In the genomic region with DNA sequence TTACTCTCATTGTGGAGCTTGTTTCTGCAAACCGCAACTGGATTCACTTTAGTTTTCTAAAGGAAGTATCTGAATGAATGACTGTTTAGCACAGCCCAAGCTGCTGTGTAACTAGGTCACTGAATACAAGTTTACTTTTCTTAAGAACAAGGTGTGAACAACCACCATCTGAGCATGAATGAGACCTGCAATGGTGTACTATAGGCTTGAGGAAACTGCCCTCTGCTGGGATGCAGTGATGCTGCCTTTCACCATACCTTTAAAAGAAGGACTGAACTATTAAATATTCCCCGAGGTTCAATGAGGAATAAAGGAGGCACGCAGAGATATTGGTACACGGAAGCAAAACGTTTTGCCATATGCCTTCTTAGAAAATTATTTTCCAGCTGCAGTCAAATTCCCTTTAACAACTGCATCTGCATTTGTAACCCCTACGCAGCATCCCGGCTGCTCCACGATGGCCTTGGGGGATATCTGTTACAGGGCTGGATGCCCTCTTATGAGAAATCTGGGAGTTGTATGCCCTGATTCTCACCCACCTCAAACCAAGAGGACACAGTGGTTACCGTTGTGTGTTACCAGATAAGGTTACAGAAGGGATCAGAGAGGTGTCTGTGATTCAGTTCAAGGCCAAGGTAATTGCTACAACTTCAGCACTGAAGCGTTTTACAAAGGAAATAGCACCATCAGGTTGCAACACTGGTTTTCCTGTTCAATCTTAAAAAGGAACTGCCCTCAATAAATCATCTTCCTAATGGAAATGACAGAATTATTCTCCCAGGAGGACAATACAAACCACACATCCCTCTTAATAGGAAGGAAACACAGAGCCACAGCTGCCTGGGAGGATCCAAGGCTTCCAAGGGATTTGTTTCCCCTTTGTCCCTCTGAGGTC, we compare ENCODE assay signal across 8 cellular contexts.
A peak's percentile ranks its signal among the peaks of the same experiment; 100 is the strongest.
DNase-seq lines count a peak whose midpoint lies in the region; ATAC-seq and TF ChIP-seq lines count a peak whose summit lies in the region.

No MANE protein-coding gene starts in this region.

- H3K27ac Mint-ChIP-seq in osteocyte (ENCODE audit: unreplicated experiment) = no peak overlapping the region
- no peak overlapping the region for H3K27ac Mint-ChIP-seq in CD4-positive, alpha-beta T cell

- intact Hi-C loops in CD4-positive, alpha-beta T cell (cut with DNase I, micrococcal nuclease) = no loop called here

- H3K9me3 ChIP-seq in CD4-positive, alpha-beta T cell (ENCODE audit: control insufficient read depth, low read length) = no peaks in the 10 kb centered on the region

- H3K4me3 ChIP-seq in NB4 (ENCODE audit: low read depth, low read length) = no peak overlapping the region

- no peak overlapping the region for H3K27ac ChIP-seq in CD4-positive, alpha-beta T cell (ENCODE audit: low read depth, low read length)

- no peaks in the 10 kb centered on the region for H3K27me3 ChIP-seq in CD4-positive, alpha-beta T cell (ENCODE audit: control insufficient read depth, insufficient read depth, low read length)

- peak; percentile 8 for DNase-seq in NB4 (ENCODE audit: low read depth)
- DNase-seq in erythroblast (lab: John Stamatoyannopoulos, UW) = peak; percentile 5 to 28
- no peak for DNase-seq in osteocyte (ENCODE audit: extremely low spot score, unreplicated experiment)
- DNase-seq in GM19240 (ENCODE audit: insufficient read length, low spot score) = no peak
- no peak for DNase-seq in CD4-positive, alpha-beta T cell
- DNase-seq in SKM-1 treated with dmso at 0.1 percent for 144 hours (lab: John Stamatoyannopoulos, UW; ENCODE audit: unreplicated experiment) = no peak

- CTCF ChIA-PET in CD4-positive, alpha-beta T cell (lab: Charles Lee) = no interaction called here

- H3K9me3 Mint-ChIP-seq in osteocyte (ENCODE audit: unreplicated experiment) = no peaks in the 10 kb centered on the region
- H3K9me3 Mint-ChIP-seq in CD4-positive, alpha-beta T cell = no peaks in the 10 kb centered on the region

- TF ChIP-seq POLR2A in NB4 (IDR thresholded peaks at IDR 0.05; ENCODE audit: extremely low read depth, insufficient read length) = no peak
- TF ChIP-seq POLR2A in erythroblast (IDR thresholded peaks at IDR 0.05; ENCODE audit: low read length) = no peak

- peaks cover 11% of the 10 kb centered on the region for H3K4me1 Mint-ChIP-seq in osteocyte (ENCODE audit: unreplicated experiment)
- H3K4me1 Mint-ChIP-seq in CD4-positive, alpha-beta T cell (ENCODE audit: low read depth) = no peaks in the 10 kb centered on the region

- POLR2A ChIA-PET in CD4-positive, alpha-beta T cell (lab: Charles Lee) = no interaction called here

- H3K36me3 Mint-ChIP-seq in osteocyte (ENCODE audit: unreplicated experiment) = no peaks in the 10 kb centered on the region
- no peaks in the 10 kb centered on the region for H3K36me3 Mint-ChIP-seq in CD4-positive, alpha-beta T cell (ENCODE audit: low read depth)

- peak; percentile 48 for TF ChIP-seq CTCF in GM12873 (IDR thresholded peaks at IDR 0.05; ENCODE audit: insufficient read depth, low read depth, low read length, missing control alignments)
- TF ChIP-seq CTCF in NB4 (IDR thresholded peaks at IDR 0.05; ENCODE audit: low read depth, low read length) = no peak
- TF ChIP-seq CTCF in osteocyte (IDR thresholded peaks at IDR 0.05) = peak; percentile 65
- no peak for TF ChIP-seq CTCF in CD4-positive, alpha-beta T cell (IDR thresholded peaks at IDR 0.05)

- H3K27me3 Mint-ChIP-seq in osteocyte (ENCODE audit: unreplicated experiment) = no peaks in the 10 kb centered on the region
- no peaks in the 10 kb centered on the region for H3K27me3 Mint-ChIP-seq in CD4-positive, alpha-beta T cell

- no peak for ATAC-seq in CD4-positive, alpha-beta T cell (ENCODE audit: poor library complexity)
- no peak for ATAC-seq in HG03025 (IDR thresholded peaks at IDR 0.05; ENCODE audit: low FRiP score, unreplicated experiment)

- no peak overlapping the region for H3K4me3 Mint-ChIP-seq in osteocyte (ENCODE audit: unreplicated experiment)
- H3K4me3 Mint-ChIP-seq in CD4-positive, alpha-beta T cell = no peak overlapping the region

Comparison
In these comparisons a context has a peak if more than half of its experiments do, and no peak if none do; other contexts are left out.
1. CTCF ChIP-seq: peak in GM12873 (single experiment) and osteocyte (single experiment); none in NB4 (single experiment) and CD4-positive, alpha-beta T cell (single experiment).
2. DNase-seq: peak in NB4 (single experiment) and erythroblast (2 of 2); none in osteocyte (single experiment), GM19240 (single experiment), CD4-positive, alpha-beta T cell (0 of 10) and SKM-1 treated with dmso at 0.1 percent for 144 hours (single experiment).